In the genomic region with DNA sequence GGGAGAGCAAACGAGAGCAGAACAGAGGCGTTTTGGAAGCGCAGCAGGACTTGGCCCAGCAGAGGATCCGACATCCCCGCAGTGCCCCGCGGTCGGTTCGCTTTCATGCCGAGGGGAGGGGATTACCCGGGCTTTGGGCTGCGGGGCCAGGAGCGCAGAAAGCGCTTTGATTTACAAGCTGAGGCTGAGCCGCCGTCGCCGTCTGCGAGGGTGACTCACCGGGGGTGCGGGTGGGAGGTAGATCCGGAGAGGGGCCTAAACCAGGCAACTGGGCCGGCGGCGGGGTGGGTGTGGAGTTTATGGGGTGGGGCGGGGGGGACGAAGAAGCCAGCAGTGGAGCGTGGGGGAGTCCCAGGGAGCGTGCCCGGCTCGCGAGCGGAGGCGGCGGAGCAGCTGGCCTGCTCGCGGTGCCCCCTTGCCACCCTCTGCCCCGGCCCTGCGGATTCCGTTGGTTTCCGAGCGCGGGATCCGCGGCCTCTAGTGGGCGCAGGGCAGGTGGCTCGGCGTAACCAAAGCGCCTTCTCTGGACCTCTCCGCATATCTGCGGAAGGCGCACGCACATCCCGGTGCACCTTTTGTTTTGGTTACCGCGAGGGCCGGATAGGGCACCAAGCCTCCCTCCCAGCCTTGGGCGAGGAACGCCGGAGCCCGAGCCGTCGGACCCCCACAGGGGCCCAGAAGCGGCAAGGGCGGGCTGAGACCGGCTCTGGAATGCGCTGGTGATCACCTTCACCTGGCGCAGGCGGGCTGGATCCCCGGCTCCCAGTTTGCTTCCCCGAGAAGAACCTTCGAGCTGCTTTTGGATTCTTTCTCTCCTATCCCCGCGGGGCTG, we compare ENCODE assay signal across 1 cellular context.
TF ChIP-seq lines count a peak whose summit lies in the region.

No MANE protein-coding gene starts in this region.

TF ChIP-seq in GM12878, 131 proteins besides CTCF, POLR2A, EP300 and RAD21:
- TF ChIP-seq IKZF1 (conservative IDR thresholded peaks at IDR 0.05) (peak; percentile 49), GATAD2B (conservative IDR thresholded peaks at IDR 0.05; ENCODE audit: low read depth) (no peak), HDAC6 (IDR thresholded peaks at IDR 0.05; ENCODE audit: unreplicated experiment) (peak; percentile 97), TCF7 (IDR thresholded peaks at IDR 0.05; ENCODE audit: borderline replicate concordance) (no peak), HDAC2 (IDR thresholded peaks at IDR 0.05) (peak; percentile 76; the same call in 1 of the 2 replicates), SMC3 (IDR thresholded peaks at IDR 0.05; ENCODE audit: borderline replicate concordance, low read length) (0 out of 2 replicates have a peak, but pooled peaks have one; percentile 5)
TF ChIP-seq in GM12878: peak in this region for 4.
